Comparison of ENCODE assay signal across 16 cellular contexts in the genomic region with DNA sequence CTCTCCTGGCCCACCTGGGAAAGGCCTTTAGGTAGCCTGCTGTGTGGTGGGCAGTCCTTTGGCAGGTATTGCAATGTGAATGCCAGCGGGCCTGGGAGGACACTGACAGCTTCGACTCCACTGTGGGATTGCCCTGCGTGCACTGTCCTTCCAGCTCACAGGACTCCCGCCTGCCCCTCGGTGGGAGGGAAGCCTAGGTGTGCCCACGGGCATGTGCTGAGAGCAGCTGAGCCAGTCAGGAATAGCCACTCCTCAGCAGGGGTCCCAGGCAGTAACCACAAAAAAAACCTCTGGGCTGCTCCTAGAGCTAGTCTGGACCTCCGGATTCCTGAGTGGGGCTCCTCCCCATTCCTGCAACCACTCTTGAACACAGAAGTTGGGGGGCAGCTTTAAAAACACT.
A peak's percentile ranks its signal among the peaks of the same experiment; 100 is the strongest.
DNase-seq lines count a peak whose midpoint lies in the region; FAIRE-seq and TF ChIP-seq lines count a peak whose summit lies in the region.
"Had no signal": no experiment of that assay in that cellular context is flagged by ENCODE, and none has a peak within 500 bp of the region (broad histone marks: within the 10 kb centered on the region; RNA-seq: fewer than 3 reads in every experiment).

No MANE protein-coding gene starts in this region.

- in situ Hi-C loops in G401 (cut with HindIII; ENCODE audit: low sequenced_read_pairs): no loop called here

- H2AFZ ChIP-seq in H1 (ENCODE audit: low read length) (no peak overlapping the region), neuronal stem cell (ENCODE audit: low read length) (no peak overlapping the region)
- H2AFZ ChIP-seq: GM23248 had no signal

- DNase-seq in ELF-1 (ENCODE audit: low read depth, low spot score) (peak; percentile 21), SJCRH30 (peak; percentile 13 to 23), H1 (ENCODE audit: low read depth in 1 of 2, low spot score in 2 of 2) (no peak), neuronal stem cell (ENCODE audit: low spot score) (no peak), G401 (ENCODE audit: low spot score) (no peak), SIG-M5 treated with dmso at 0.1 percent for 504 hours (lab: John Stamatoyannopoulos, UW; ENCODE audit: unreplicated experiment) (no peak), activated gamma-delta T cell (lab: John Stamatoyannopoulos, UW) (no peak)
- no peak for DNase-seq in stimulated activated CD4-positive, alpha-beta T cell treated with anti-CD3 and anti-CD28 coated beads, Interleukin-4, amount 100 ng/mL, for 4 hours
- DNase-seq: ACHN; Calu3; CD4-positive, CD25-positive, alpha-beta regulatory T cell; DMS 273 treated with DMSO at 0.1 percent for 48 hours; GDM1 had no signal

- FAIRE-seq in H1 (lab: Jason Lieb, UNC): no peak

- TF ChIP-seq CTCF in H1 (IDR thresholded peaks at IDR 0.05; ENCODE audit: control extremely low read depth in 1 of 3, insufficient read depth in 1 of 3, low read depth in 1 of 3, low read length in 3 of 3): no peak

- peaks cover 12% of the 10 kb centered on the region for H3K9me3 ChIP-seq in SJCRH30 (replicated peaks)
- H3K9me3 ChIP-seq in H1 (ENCODE audit: insufficient read depth in 2 of 2, low read depth in 1 of 2, low read length in 1 of 2): no peaks in the 10 kb centered on the region
- H3K9me3 ChIP-seq in neuronal stem cell (replicated peaks in 1 of 2; ENCODE audit: control insufficient read depth in 2 of 2, insufficient read depth in 1 of 2, low read depth in 1 of 2, low read length in 2 of 2): peaks cover 2 to 16% of the 10 kb centered on the region in 2 donors
- H3K9me3 ChIP-seq: HAP-1 had no signal

- no peaks in the 10 kb centered on the region for H3K79me1 ChIP-seq in H1 (ENCODE audit: low read depth, low read length)
- H3K79me1 ChIP-seq in neuronal stem cell (ENCODE audit: low read depth, low read length): no peaks in the 10 kb centered on the region

- H3K4me2 ChIP-seq in H1 (ENCODE audit: insufficient read depth in 1 of 2, low read depth in 2 of 2, low read length in 2 of 2) (no peak overlapping the region), neuronal stem cell (ENCODE audit: insufficient read depth, low read length, poor library complexity, severe bottlenecking) (no peak overlapping the region)
- H3K4me2 ChIP-seq: BLaER1 treated with 17β-estradiol and CSF1 and Interleukin-3, amounts not matched to agents 10 nM and 100 nM had no signal

- H3K36me3 ChIP-seq in SJCRH30 (no peaks in the 10 kb centered on the region), H1 (ENCODE audit: control insufficient read depth in 2 of 4, insufficient read depth in 4 of 4, low read length in 3 of 4) (no peaks in the 10 kb centered on the region; a peak in 1 of 8 replicates), neuronal stem cell (replicated peaks in 1 of 2; ENCODE audit: control insufficient read depth in 2 of 2, insufficient read depth in 2 of 2, low read length in 2 of 2) (no peaks in the 10 kb centered on the region)
- H3K36me3 ChIP-seq: HAP-1 had no signal

- H2BK15ac ChIP-seq in H1 (ENCODE audit: low read length): no peak overlapping the region
- no peak overlapping the region for H2BK15ac ChIP-seq in neuronal stem cell (ENCODE audit: low read length)

- no peak overlapping the region for H4K91ac ChIP-seq in H1 (replicated peaks; ENCODE audit: insufficient read length, low read length)
- H4K91ac ChIP-seq in neuronal stem cell (ENCODE audit: low read depth, low read length, poor library complexity): no peak overlapping the region

- H2BK120ac ChIP-seq in H1 (replicated peaks; ENCODE audit: low read depth, low read length): no peak overlapping the region
- H2BK120ac ChIP-seq in neuronal stem cell (ENCODE audit: low read depth, low read length): no peak overlapping the region

- H3K4me3 ChIP-seq in SJCRH30 (no peak overlapping the region), H1 (ENCODE audit: extremely low read depth in 1 of 4, insufficient read depth in 2 of 4, low read depth in 3 of 4, low read length in 4 of 4) (no peak overlapping the region), neuronal stem cell (ENCODE audit: low read length in 2 of 2) (no peak overlapping the region)
- H3K4me3 ChIP-seq: BLaER1 treated with 17β-estradiol and CSF1 and Interleukin-3, amounts not matched to agents 10 nM and 100 nM; GM23248; HAP-1 had no signal

- no peak overlapping the region for H3K56ac ChIP-seq in H1 (replicated peaks; ENCODE audit: insufficient read length, low read depth, low read length)

- no peaks in the 10 kb centered on the region for H3K79me2 ChIP-seq in H1 (ENCODE audit: control insufficient read depth in 1 of 2, insufficient read depth in 2 of 2, low read length in 2 of 2)

- H3K4ac ChIP-seq in H1 (replicated peaks; ENCODE audit: insufficient read length, low read depth, low read length): no peak overlapping the region
- no peak overlapping the region for H3K4ac ChIP-seq in neuronal stem cell (ENCODE audit: low read length)

- H3K4me1 ChIP-seq in SJCRH30 (no peaks in the 10 kb centered on the region), H1 (replicated peaks in 1 of 4; ENCODE audit: control insufficient read depth in 3 of 4, insufficient read depth in 4 of 4, low read length in 3 of 4) (peaks cover 5 to 14% (median 9%) of the 10 kb centered on the region in 4 experiments; a peak in 5 of 7 replicates), neuronal stem cell (ENCODE audit: control insufficient read depth in 2 of 2, insufficient read depth in 1 of 2, low read depth in 1 of 2, low read length in 2 of 2) (peaks cover 0 to 5% of the 10 kb centered on the region in 2 donors)

- H4K20me1 ChIP-seq in H1 (replicated peaks in 1 of 2; ENCODE audit: control insufficient read depth in 1 of 2, insufficient read depth in 2 of 2, low read length in 2 of 2): no peaks in the 10 kb centered on the region
- H4K20me1 ChIP-seq: BLaER1 treated with 17β-estradiol and CSF1 and Interleukin-3, amounts not matched to agents 10 nM and 100 nM had no signal

- H2BK12ac ChIP-seq in H1 (ENCODE audit: low read depth, low read length) (peak overlapping the region; percentile 70; the same call in 1 of the 2 replicates), neuronal stem cell (ENCODE audit: low read length) (no peak overlapping the region)

- H2AK5ac ChIP-seq in H1 (ENCODE audit: low read depth, low read length) (no peak overlapping the region), neuronal stem cell (ENCODE audit: low read depth, low read length) (no peak overlapping the region)

- no peak for TF ChIP-seq EP300 in H1 (IDR thresholded peaks at IDR 0.05; ENCODE audit: borderline replicate concordance in 1 of 2, low read depth in 2 of 2, low read length in 2 of 2)

- no peak overlapping the region for H3K27ac ChIP-seq in SJCRH30
- H3K27ac ChIP-seq in H1 (ENCODE audit: low read depth, low read length): no peak overlapping the region
- no peak overlapping the region for H3K27ac ChIP-seq in neuronal stem cell (replicated peaks; ENCODE audit: low read length)
- H3K27ac ChIP-seq: BLaER1 treated with 17β-estradiol and CSF1 and Interleukin-3, amounts not matched to agents 10 nM and 100 nM; GM23248 had no signal

- CTCF ChIA-PET in H1 (lab: Charles Lee; ENCODE audit: partially characterized antibody): interaction anchor here (0.7 to 1.9 kb wide), 3 partner anchors 15 to 98 kb away, joined by 3 to 9 read pairs (median 4); no protein-coding TSS in a partner anchor

- no peaks in the 10 kb centered on the region; the same call in 1 of the 2 replicates for H3K23me2 ChIP-seq in H1 (ENCODE audit: low read depth, low read length)

- H3K14ac ChIP-seq in H1 (ENCODE audit: insufficient read length) (no peak overlapping the region), neuronal stem cell (ENCODE audit: low read length) (no peak overlapping the region)

- no peak for TF ChIP-seq RAD21 in H1 (IDR thresholded peaks at IDR 0.05 in 1 of 2, conservative IDR thresholded peaks at IDR 0.05 in 1 of 2; ENCODE audit: low read depth in 2 of 2, low read length in 2 of 2)

- peak overlapping the region; percentile 75; the same call in 1 of the 2 replicates for H2BK20ac ChIP-seq in H1 (ENCODE audit: low read length)

- POLR2A ChIA-PET in H1 (lab: Charles Lee; ENCODE audit: partially characterized antibody): interaction anchor here (1.4 to 1.7 kb wide), 2 partner anchors 16 to 17 kb away, joined by 4 to 8 read pairs; no protein-coding TSS in a partner anchor

- no peaks in the 10 kb centered on the region for H3K27me3 ChIP-seq in SJCRH30
- H3K27me3 ChIP-seq in H1 (replicated peaks in 1 of 4; ENCODE audit: control insufficient read depth in 3 of 4, extremely low read depth in 1 of 4, insufficient read depth in 3 of 4, low read length in 3 of 4): no peaks in the 10 kb centered on the region; a peak in 1 of 7 replicates
- H3K27me3 ChIP-seq in neuronal stem cell (ENCODE audit: control insufficient read depth in 3 of 3, insufficient read depth in 3 of 3, low read depth in 1 of 3, low read length in 3 of 3): no peaks in the 10 kb centered on the region
- H3K27me3 ChIP-seq: BLaER1 treated with 17β-estradiol and CSF1 and Interleukin-3, amounts not matched to agents 10 nM and 100 nM had no signal

- 97% methylated on average over 7 of the region's 7 CpGs; no CpG with 5 or more reads in 1 of the 2 experiments for WGBS in H1 (ENCODE audit: extremely low coverage in 1 of 2, insufficient coverage in 1 of 2, insufficient read length in 1 of 2, insufficient replicate concordance in 2 of 2, low coverage in 1 of 2, low lambda C conversion rate in 2 of 2, missing lambda C conversion rate in 1 of 2), 2 experiments
- WGBS in neuronal stem cell (ENCODE audit: extremely low coverage in 2 of 2, insufficient read length in 2 of 2, insufficient replicate concordance in 1 of 2), 2 donors: no CpG with 5 or more reads among the region's 7 CpGs

- peak overlapping the region; percentile 84; the same call in 1 of the 2 replicates for H2BK5ac ChIP-seq in H1 (ENCODE audit: low read depth, low read length)
- H2BK5ac ChIP-seq in neuronal stem cell (ENCODE audit: low read length): no peak overlapping the region

- no peak overlapping the region for H4K5ac ChIP-seq in H1 (ENCODE audit: insufficient read length, low read depth, low read length)

- TF ChIP-seq POLR2A in H1 (IDR thresholded peaks at IDR 0.05; ENCODE audit: control extremely low read depth in 1 of 2, low read depth in 2 of 2, low read length in 2 of 2): no peak

- H3K18ac ChIP-seq in H1 (ENCODE audit: extremely low read depth, low read length) (peak overlapping the region; percentile 40; the same call in 1 of the 2 replicates), neuronal stem cell (ENCODE audit: low read length) (peak overlapping the region; percentile 52)

- H4K8ac ChIP-seq in H1 (ENCODE audit: extremely low read depth, insufficient read depth, low read length): no peak overlapping the region; the same call in 1 of the 2 replicates
- H4K8ac ChIP-seq in neuronal stem cell (ENCODE audit: low read depth, low read length): no peak overlapping the region

- no peak overlapping the region for H3K23ac ChIP-seq in H1 (ENCODE audit: insufficient read length)
- H3K23ac ChIP-seq in neuronal stem cell (ENCODE audit: low read depth, low read length, poor library complexity): peak overlapping the region; percentile 5

- H3K9ac ChIP-seq in H1 (replicated peaks in 1 of 4; ENCODE audit: extremely low read depth in 1 of 4, low read depth in 3 of 4, low read length in 3 of 4): no peak overlapping the region
- peak overlapping the region; percentile 47 for H3K9ac ChIP-seq in neuronal stem cell (ENCODE audit: low read depth, low read length, poor library complexity)
- H3K9ac ChIP-seq: BLaER1 treated with 17β-estradiol and CSF1 and Interleukin-3, amounts not matched to agents 10 nM and 100 nM; GM23248 had no signal

Comparison
In these comparisons a context has a peak if more than half of its experiments do, and no peak if none do; other contexts are left out.
1. DNase-seq: peak in ELF-1 (single experiment) and SJCRH30 (2 of 2); none in H1 (0 of 2), neuronal stem cell (single experiment), stimulated activated CD4-positive, alpha-beta T cell treated with anti-CD3 and anti-CD28 coated beads, Interleukin-4, amount 100 ng/mL, for 4 hours (0 of 2), G401 (single experiment), SIG-M5 treated with dmso at 0.1 percent for 504 hours (single experiment) and activated gamma-delta T cell (single experiment).